In genomic region chr7:49721441-49721840, GRCh38 we compare ENCODE assay signal across 6 cellular contexts. TPM values are rescaled to one million over a fixed set of nuclear protein-coding genes. Genes with fewer than 3 reads are reported as not detected.
"Had no signal": no experiment of that assay in that cellular context is flagged by ENCODE, and none has a peak within 500 bp of the region (broad histone marks: within the 10 kb centered on the region; RNA-seq: fewer than 3 reads in every experiment).

No MANE protein-coding gene starts in this region.

- DNase-seq: H9, HCEC 1CT, IMR-90 had no signal

- H3K4me3 ChIP-seq: GM23338, K562 had no signal

- ATAC-seq: GM23338, K562 had no signal

RNA-seq across cellular contexts. Expression of gene VWC2, which starts 52.0 kb away (rescaled TPM):
- total RNA-seq: HT-29, IMR-90, K562 had no signal
